In genomic region chr2:143694335-143694734, GRCh38 we compare ENCODE assay signal across 18 cellular contexts.
"Had no signal": no experiment of that assay in that cellular context is flagged by ENCODE, and none has a peak within 500 bp of the region (broad histone marks: within the 10 kb centered on the region; RNA-seq: fewer than 3 reads in every experiment).

No MANE protein-coding gene starts in this region.

- H3K36me3 ChIP-seq: left lung, prostate gland had no signal

- H3K4me1 ChIP-seq: prostate gland had no signal

- H3K27ac Mint-ChIP-seq: activated CD4-positive, alpha-beta T cell treated with anti-CD3 and anti-CD28 coated beads, Interleukin-2, amount 10 ng/mL, durations not matched to agents 24 days and 14 days; activated naive CD4-positive, alpha-beta T cell treated with anti-CD3 and anti-CD28 coated beads, Interleukin-2, amount 10 ng/mL, durations not matched to agents 7 days and 5 days; endodermal cell; stimulated activated naive CD8-positive, alpha-beta T cell treated with anti-CD3 and anti-CD28 coated beads, Interleukin-15, amount 100 ng/mL, for 72 hours; T-helper 1 cell treated with Interleukin-12 subunit alpha and Interleukin-12 subunit beta and Interleukin-4 antibody, amounts not matched to agents 30 μg/mL and 1 μg/mL, for 36 hours; type B pancreatic cell had no signal

- H3K27ac ChIP-seq: dorsolateral prefrontal cortex, prostate gland, skin epidermis had no signal

- H3K4me3 ChIP-seq: dorsolateral prefrontal cortex, left lung, mucosa of descending colon, prostate gland, skin epidermis had no signal

- H3K27me3 Mint-ChIP-seq: activated CD4-positive, alpha-beta T cell treated with anti-CD3 and anti-CD28 coated beads, Interleukin-2, amount 10 ng/mL, durations not matched to agents 24 days and 14 days; activated naive CD4-positive, alpha-beta T cell treated with anti-CD3 and anti-CD28 coated beads, Interleukin-2, amount 10 ng/mL, durations not matched to agents 7 days and 5 days; naive thymus-derived CD4-positive, alpha-beta T cell; stimulated activated naive CD8-positive, alpha-beta T cell treated with anti-CD3 and anti-CD28 coated beads, Interleukin-15, amount 100 ng/mL, for 72 hours had no signal

- H3K36me3 Mint-ChIP-seq: type B pancreatic cell had no signal

- DNase-seq: activated CD4-positive, alpha-beta T cell treated with anti-CD3 and anti-CD28 coated beads, Interleukin-2, amount 10 ng/mL, durations not matched to agents 24 days and 14 days; activated CD4-positive, CD25-positive, alpha-beta regulatory T cell; activated naive CD4-positive, alpha-beta T cell treated with anti-CD3 and anti-CD28 coated beads, Interleukin-2, amount 10 ng/mL, durations not matched to agents 7 days and 5 days; dorsolateral prefrontal cortex; endodermal cell; hippocampal formation; kidney; left lung; mammary epithelial cell; mucosa of descending colon; naive thymus-derived CD4-positive, alpha-beta T cell; right cardiac atrium; stimulated activated CD4-positive, alpha-beta T cell treated with anti-CD3 and anti-CD28 coated beads, Interleukin-4, amount 100 ng/mL, for 24 hours; stimulated activated naive CD8-positive, alpha-beta T cell treated with anti-CD3 and anti-CD28 coated beads, Interleukin-15, amount 100 ng/mL, for 72 hours had no signal

- H3K4me3 Mint-ChIP-seq: activated CD4-positive, alpha-beta T cell treated with anti-CD3 and anti-CD28 coated beads, Interleukin-2, amount 10 ng/mL, durations not matched to agents 24 days and 14 days; activated naive CD4-positive, alpha-beta T cell treated with anti-CD3 and anti-CD28 coated beads, Interleukin-2, amount 10 ng/mL, durations not matched to agents 7 days and 5 days; endodermal cell; naive thymus-derived CD4-positive, alpha-beta T cell; stimulated activated naive CD8-positive, alpha-beta T cell treated with anti-CD3 and anti-CD28 coated beads, Interleukin-15, amount 100 ng/mL, for 72 hours; T-helper 1 cell treated with Interleukin-12 subunit alpha and Interleukin-12 subunit beta and Interleukin-4 antibody, amounts not matched to agents 30 μg/mL and 1 μg/mL, for 36 hours; type B pancreatic cell had no signal

- H3K27me3 ChIP-seq: dorsolateral prefrontal cortex, left lung had no signal

- ATAC-seq: left lung; mucosa of descending colon; naive thymus-derived CD4-positive, alpha-beta T cell; right cardiac atrium; stimulated activated naive CD8-positive, alpha-beta T cell treated with anti-CD3 and anti-CD28 coated beads, Interleukin-15, amount 100 ng/mL, for 72 hours had no signal

- H3K9me3 ChIP-seq: left lung, mucosa of descending colon, prostate gland had no signal

- H3K4me1 Mint-ChIP-seq: activated naive CD4-positive, alpha-beta T cell treated with anti-CD3 and anti-CD28 coated beads, Interleukin-2, amount 10 ng/mL, durations not matched to agents 7 days and 5 days had no signal
